Comparison of ENCODE assay signal across 9 cellular contexts in the genomic region with DNA sequence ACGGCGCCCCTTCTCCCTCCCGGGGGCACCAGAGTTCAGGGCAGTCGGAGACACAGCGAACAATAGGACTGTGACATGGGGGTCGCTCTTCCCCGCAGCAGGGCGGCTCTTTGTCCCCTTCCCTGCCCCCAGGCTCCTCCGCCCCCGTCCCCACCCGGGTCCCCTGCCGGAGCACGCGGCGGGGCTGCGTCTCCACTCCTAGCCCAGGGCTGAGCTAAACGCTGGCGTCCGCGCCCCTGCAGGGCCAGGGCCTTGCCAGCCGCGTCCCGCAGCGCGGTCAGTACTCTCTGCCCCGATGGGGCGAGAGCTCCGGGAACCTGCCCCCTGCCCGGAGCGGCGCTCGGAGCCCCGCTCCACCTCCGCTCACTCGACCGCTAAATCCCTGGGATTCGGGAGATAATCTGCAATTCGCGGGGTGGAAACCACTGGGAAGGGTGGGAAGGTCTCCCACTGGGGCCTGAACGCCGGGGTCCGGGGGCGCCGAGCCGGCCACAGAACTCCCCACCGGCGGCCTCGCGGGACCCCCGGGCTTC. TPM values are rescaled to one million over a fixed set of nuclear protein-coding genes. Genes with fewer than 3 reads are reported as not detected.
DNase-seq lines count a peak whose midpoint lies in the region; ATAC-seq, FAIRE-seq and TF ChIP-seq lines count a peak whose summit lies in the region.
"Had no signal": no experiment of that assay in that cellular context is flagged by ENCODE, and none has a peak within 500 bp of the region (broad histone marks: within the 10 kb centered on the region; RNA-seq: fewer than 3 reads in every experiment).

No MANE protein-coding gene starts in this region.

- in situ Hi-C loops in K562 (cut with MboI): no loop called here

- H3K36me3 ChIP-seq in HEK293 (ENCODE audit: control insufficient read depth in 2 of 2, insufficient read depth in 1 of 2, low read length in 2 of 2): peaks cover 0 to 4% of the 10 kb centered on the region in 2 experiments; a peak in 1 of 3 replicates
- H3K36me3 ChIP-seq in K562 (ENCODE audit: control insufficient read depth, insufficient read depth, low read length): no peaks in the 10 kb centered on the region; the same call in 2 of the 3 replicates
- no peaks in the 10 kb centered on the region for H3K36me3 ChIP-seq in kidney (ENCODE audit: control insufficient read depth in 1 of 2, insufficient read depth in 2 of 2, low read length in 2 of 2)

- H3K27me3 ChIP-seq in K562 (ENCODE audit: control insufficient read depth in 2 of 2, insufficient read depth in 2 of 2, low read length in 2 of 2): no peaks in the 10 kb centered on the region

- intact Hi-C loops in K562 (cut with micrococcal nuclease): loop anchor here (1.0 kb wide), 1 partner anchor 33 kb away; no protein-coding TSS in a partner anchor
- intact Hi-C loops in kidney (cut with DNase I): no loop called here

- FAIRE-seq in K562 (lab: Jason Lieb, UNC): no peak
- no peak for FAIRE-seq in kidney (lab: Jason Lieb, UNC)
- FAIRE-seq: colon had no signal

- no peak for TF ChIP-seq RAD21 in K562 (CRISPR knock-in tag; conservative IDR thresholded peaks at IDR 0.05 in 1 of 2, IDR thresholded peaks at IDR 0.05 in 1 of 2)

- 0% methylated on average over 9 of the region's 50 CpGs for WGBS in K562 (ENCODE audit: insufficient coverage, low coverage, missing lambda C conversion rate)

- peaks cover 25% of the 10 kb centered on the region for H4K20me1 ChIP-seq in K562 (replicated peaks; ENCODE audit: control insufficient read depth, insufficient read depth, low read length)

- no peaks in the 10 kb centered on the region for H3K9me3 ChIP-seq in HEK293 (ENCODE audit: control insufficient read depth, insufficient read depth, low read depth, low read length)
- H3K9me3 ChIP-seq in K562 (replicated peaks; ENCODE audit: control insufficient read depth, insufficient read depth, low read depth, low read length): no peaks in the 10 kb centered on the region
- H3K9me3 ChIP-seq in kidney (ENCODE audit: control insufficient read depth in 1 of 2, low read length in 2 of 2): no peaks in the 10 kb centered on the region

- peak overlapping the region; percentile 78 for H3K4me2 ChIP-seq in K562 (ENCODE audit: insufficient read depth, low read length)

- TSS peak; percentile 55 for BruUV-seq in K562 (replicated peaks; lab: Mats Ljungman, UMichigan)

- TF ChIP-seq CTCF in HEK293 (tag by site-specific recombination; IDR thresholded peaks at IDR 0.05) (peak; percentile 48), K562 (IDR thresholded peaks at IDR 0.05 in 2 of 3, conservative IDR thresholded peaks at IDR 0.05 in 1 of 3; ENCODE audit: insufficient read depth in 2 of 3, low read depth in 1 of 3, low read length in 3 of 3) (no peak), kidney (IDR thresholded peaks at IDR 0.05; ENCODE audit: borderline replicate concordance, extremely low read depth, insufficient read depth) (no peak)

- ATAC-seq in K562: peak; percentile 54
- peak; percentile 7 for ATAC-seq in stimulated activated naive CD8-positive, alpha-beta T cell treated with anti-CD3 and anti-CD28 coated beads, Interleukin-15, Interleukin-2, amounts not matched to agents 100 U/mL and 50 U/mL, for 24 hours

- TF ChIP-seq POLR2A in K562 (conservative IDR thresholded peaks at IDR 0.05): 0 out of 2 replicates have a peak, but pooled peaks have one; percentile 46

- H3K4me1 ChIP-seq in HEK293 (ENCODE audit: control insufficient read depth, insufficient read depth, low read length) (peaks cover 15% of the 10 kb centered on the region), K562 (replicated peaks in 1 of 2; ENCODE audit: control insufficient read depth in 2 of 2, insufficient read depth in 2 of 2, low read length in 2 of 2) (peaks cover 37 to 48% of the 10 kb centered on the region in 2 experiments), kidney (ENCODE audit: control insufficient read depth in 1 of 2, insufficient read depth in 1 of 2, low read depth in 1 of 2, low read length in 2 of 2) (peaks cover 16 to 25% of the 10 kb centered on the region in 2 donors)

- H2AFZ ChIP-seq in K562 (ENCODE audit: low read depth, low read length): peak overlapping the region; percentile 63

- peak overlapping the region; percentile 64 for H3K4me3 ChIP-seq in HEK293 (ENCODE audit: low read depth, low read length)
- peak overlapping the region; percentile 73 for H3K4me3 ChIP-seq in K562
- H3K4me3 ChIP-seq in kidney (ENCODE audit: low read length in 2 of 2): peak overlapping the region; percentile 61 to 75

- POLR2A ChIA-PET in HEK293 (lab: Yijun Ruan, JAX) (interaction anchor here (0.7 to 3.1 kb wide), 5 partner anchors 9 to 124 kb away, joined by 3 to 20 read pairs (median 4); a partner anchor contains a TSS), K562 (lab: Yijun Ruan, JAX) (interaction anchor here (0.6 to 1.8 kb wide), 3 partner anchors 14 to 47 kb away, joined by 4 to 6 read pairs (median 4); no protein-coding TSS in a partner anchor)

- DNase-seq in DMS53 (lab: John Stamatoyannopoulos, UW) (peak; percentile 75), DMS53 treated with DMSO at 0.1 percent for 48 hours (lab: John Stamatoyannopoulos, UW; ENCODE audit: unreplicated experiment) (no peak), NCI-H774 (lab: John Stamatoyannopoulos, UW) (peak; percentile 11), K562 (ENCODE audit: extremely low read depth in 1 of 4, low spot score in 3 of 4) (peak; percentile 22 to 39 (median 36)), kidney (no peak), NCI-H2107 treated with DMSO at 0.1 percent for 48 hours (lab: John Stamatoyannopoulos, UW; ENCODE audit: unreplicated experiment) (no peak)
- DNase-seq in stimulated activated naive CD8-positive, alpha-beta T cell treated with anti-CD3 and anti-CD28 coated beads, Interleukin-15, Interleukin-2, amounts not matched to agents 100 U/mL and 50 U/mL, for 24 hours: peak; percentile 43

- no peaks in the 10 kb centered on the region for H3K9me1 ChIP-seq in K562 (ENCODE audit: control insufficient read depth, insufficient read depth, low read length)

- TF ChIP-seq EP300 in K562 (IDR thresholded peaks at IDR 0.05; ENCODE audit: low read length): no peak

- H3K27ac ChIP-seq in HEK293 (ENCODE audit: extremely low read depth, low read depth, low read length) (peak overlapping the region; percentile 93), K562 (ENCODE audit: extremely low read depth, low read depth, low read length) (peak overlapping the region; percentile 84), kidney (ENCODE audit: low read depth in 2 of 2, low read length in 2 of 2) (peak overlapping the region; percentile 74 to 78)

- H3K9ac ChIP-seq in K562 (ENCODE audit: insufficient read depth in 1 of 2, low read depth in 2 of 2, low read length in 2 of 2): peak overlapping the region; percentile 73 to 95
- H3K9ac ChIP-seq in kidney (ENCODE audit: low read length in 2 of 2): peak overlapping the region in 1 of 2 donors; percentile 40

- CTCF ChIA-PET in HEK293 (lab: Yijun Ruan, JAX): interaction anchor here (0.6 to 2.1 kb wide), 3 partner anchors 23 to 80 kb away, joined by 3 to 14 read pairs (median 4); no protein-coding TSS in a partner anchor
- CTCF ChIA-PET in K562 (lab: Yijun Ruan, JAX; ENCODE audit: low intra/inter-chr PET ratio): no interaction called here

- peaks cover 37% of the 10 kb centered on the region for H3K79me2 ChIP-seq in K562 (ENCODE audit: control insufficient read depth, insufficient read depth, low read length)

TF ChIP-seq in HEK293, 187 proteins besides CTCF, POLR2A, EP300 and RAD21 (continues in another document):
- no peak for TF ChIP-seq ZNF23 (tag by site-specific recombination; IDR thresholded peaks at IDR 0.05; ENCODE audit: borderline replicate concordance)

TF ChIP-seq in K562, 482 proteins besides CTCF, POLR2A, EP300 and RAD21 (continues in another document):
- TF ChIP-seq BHLHE40 (IDR thresholded peaks at IDR 0.05; ENCODE audit: low read length): no peak

RNA-seq across cellular contexts. Expression of a gene that starts 0.8 kb away (rescaled TPM):
- 5.9 and 10.4 TPM in 2 replicates for total RNA-seq in K562 (2011; cell fraction: chromatin; rRNA removed; ENCODE audit: low replicate concordance)
- total RNA-seq in K562 (2011; cell fraction: nucleolus; rRNA removed): 5.2 and 5.5 TPM in 2 replicates
- total RNA-seq in K562 (2011; cell fraction: nucleoplasm; rRNA removed): 5.1 and 5.3 TPM in 2 replicates
- total RNA-seq in K562 (2014; rRNA removed) (6.3 and 13.5 TPM in 2 replicates), K562 (2014; rRNA removed; fragmentation: Illumina TruSeq; extraction: Trizol) (3.7 and 5.2 TPM in 2 replicates), K562 (2015; rRNA removed; fragmentation: Illumina TruSeq; extraction: Trizol) (7.0 and 7.2 TPM in 2 replicates), K562 (2021) (22.0 and 22.7 TPM in 2 replicates), kidney (21.4 TPM)
- polyA plus RNA-seq in K562 (2011; rRNA removed) (4.2 and 5.4 TPM in 2 replicates), K562 (2014; fragmentation: Illumina TruSeq; extraction: Trizol) (6.8 and 12.3 TPM in 2 replicates), K562 (2014; fragmentation: Nextera tagmentation; extraction: Ambion mirVana) (under 1 TPM; 0.18 to 0.27 TPM), K562 (2014; rRNA removed) (7.2 and 9.7 TPM in 2 replicates), kidney (ENCODE audit: insufficient read depth, low read depth, low replicate concordance) (14.7 TPM)
- polyA plus RNA-seq in K562 (2011; cell fraction: cytosol; rRNA removed): 4.8 and 12.5 TPM in 2 replicates
- polyA plus RNA-seq in K562 (2011; cell fraction: nucleus; rRNA removed): 5.2 and 10.5 TPM in 2 replicates
- polyA plus RNA-seq in K562 (2012): 7.1 and 9.7 TPM in 2 replicates
- 4.5 and 5.3 TPM in 2 replicates for polyA minus RNA-seq in K562 (2011; rRNA and poly(A)+ RNA removed)
- polyA minus RNA-seq in K562 (2011; cell fraction: cytosol; rRNA and poly(A)+ RNA removed): 13.7 TPM in 2 replicates
- polyA minus RNA-seq in K562 (2011; cell fraction: nucleus; rRNA and poly(A)+ RNA removed): 1.8 and 3.0 TPM in 2 replicates

RNA-seq across cellular contexts. Expression of a gene that starts 40.1 kb away (rescaled TPM):
- 0.12 TPM in 1 of 2 replicates, not detected in the other for total RNA-seq in K562 (2011; cell fraction: chromatin; rRNA removed; ENCODE audit: low replicate concordance)
- not detected in 2 replicates for total RNA-seq in K562 (2011; cell fraction: nucleolus; rRNA removed)
- not detected in 2 replicates for total RNA-seq in K562 (2011; cell fraction: nucleoplasm; rRNA removed)
- total RNA-seq in K562 (2014; rRNA removed) (not detected in 2 replicates), K562 (2014; rRNA removed; fragmentation: Illumina TruSeq; extraction: Trizol) (not detected in 2 replicates), K562 (2015; rRNA removed; fragmentation: Illumina TruSeq; extraction: Trizol) (not detected in 2 replicates), K562 (2021) (not detected in 2 replicates), kidney (0.88 TPM)
- polyA plus RNA-seq in K562 (2011; rRNA removed) (not detected in 2 replicates), K562 (2014; fragmentation: Illumina TruSeq; extraction: Trizol) (not detected in 2 replicates), K562 (2014; fragmentation: Nextera tagmentation; extraction: Ambion mirVana) (not detected), K562 (2014; rRNA removed) (not detected in 2 replicates), kidney (ENCODE audit: insufficient read depth, low read depth, low replicate concordance) (0.32 TPM)
- 0.03 TPM in 1 of 2 replicates, not detected in the other for polyA plus RNA-seq in K562 (2011; cell fraction: cytosol; rRNA removed)
- polyA plus RNA-seq in K562 (2011; cell fraction: nucleus; rRNA removed): 0.01 TPM in 1 of 2 replicates, not detected in the other
- not detected in 2 replicates for polyA plus RNA-seq in K562 (2012)
- not detected in 2 replicates for polyA minus RNA-seq in K562 (2011; rRNA and poly(A)+ RNA removed)
- not detected in 2 replicates for polyA minus RNA-seq in K562 (2011; cell fraction: cytosol; rRNA and poly(A)+ RNA removed)
- polyA minus RNA-seq in K562 (2011; cell fraction: nucleus; rRNA and poly(A)+ RNA removed): not detected in 2 replicates

Comparison
In these comparisons a context has a peak if more than half of its experiments do, and no peak if none do; other contexts are left out.
1. DNase-seq: peak in DMS53 (single experiment), NCI-H774 (single experiment), K562 (4 of 4) and stimulated activated naive CD8-positive, alpha-beta T cell treated with anti-CD3 and anti-CD28 coated beads, Interleukin-15, Interleukin-2, amounts not matched to agents 100 U/mL and 50 U/mL, for 24 hours (single experiment); none in DMS53 treated with DMSO at 0.1 percent for 48 hours (single experiment), kidney (single experiment) and NCI-H2107 treated with DMSO at 0.1 percent for 48 hours (single experiment).
2. Peak in every context shown above with its lines, with median percentiles within 50 percentile points of each other: H3K27ac ChIP-seq and H3K4me3 ChIP-seq.